ENCODE assay signal across 8 cellular contexts in the genomic region with DNA sequence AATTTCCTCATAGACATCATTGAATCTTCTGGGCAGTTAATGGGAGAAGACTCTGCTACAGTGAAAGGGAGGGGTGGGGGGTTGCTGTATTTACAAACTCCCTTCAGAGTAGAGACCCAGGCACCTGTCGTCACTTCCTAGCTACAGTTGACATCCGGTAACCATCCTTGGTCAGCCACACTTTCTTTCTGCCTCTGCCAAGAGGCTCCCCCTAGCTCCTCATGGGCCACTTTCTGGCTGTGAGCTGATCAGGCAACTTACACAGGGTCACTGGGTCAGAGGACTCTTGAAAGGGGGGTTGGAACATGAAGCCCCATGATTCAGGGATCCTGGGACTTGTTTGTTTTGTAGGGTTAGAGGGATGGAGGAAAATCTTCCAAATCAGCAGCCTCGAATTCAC. TPM values are rescaled to one million over a fixed set of nuclear protein-coding genes. Genes with fewer than 3 reads are reported as not detected.
A peak's percentile ranks its signal among the peaks of the same experiment; 100 is the strongest.
DNase-seq lines count a peak whose midpoint lies in the region; ATAC-seq and TF ChIP-seq lines count a peak whose summit lies in the region.

No MANE protein-coding gene starts in this region.

- ATAC-seq in HG02623 (IDR thresholded peaks at IDR 0.05; ENCODE audit: unreplicated experiment) = no peak
- no peak for ATAC-seq in omental fat pad (ENCODE audit: low FRiP score)

- H3K9ac ChIP-seq in rectal smooth muscle tissue (ENCODE audit: low read length) = no peak overlapping the region

- H3K4me3 ChIP-seq in ectodermal cell (ENCODE audit: insufficient read depth, low read depth, low read length) = peak overlapping the region; percentile 98
- H3K4me3 ChIP-seq in rectal smooth muscle tissue (ENCODE audit: low read length) = peak overlapping the region; percentile 94
- peak overlapping the region in 1 of 2 donors; percentile 79 for H3K4me3 ChIP-seq in tibial artery

- TF ChIP-seq CTCF in omental fat pad (IDR thresholded peaks at IDR 0.05) = no peak
- TF ChIP-seq CTCF in tibial artery (IDR thresholded peaks at IDR 0.05) = no peak

- H3K36me3 ChIP-seq in ectodermal cell (ENCODE audit: control insufficient read depth, insufficient read depth, low read length) (no peaks in the 10 kb centered on the region), rectal smooth muscle tissue (ENCODE audit: control insufficient read depth, insufficient read depth, low read length) (peaks cover 4% of the 10 kb centered on the region), tibial artery (peaks cover 0 to 6% (median 2%) of the 10 kb centered on the region in 3 donors)

- peaks cover 5% of the 10 kb centered on the region for H3K4me1 ChIP-seq in ectodermal cell (ENCODE audit: control insufficient read depth, insufficient read depth, low read length)
- peaks cover 5% of the 10 kb centered on the region for H3K4me1 ChIP-seq in rectal smooth muscle tissue (ENCODE audit: control insufficient read depth, insufficient read depth, low read length)
- H3K4me1 ChIP-seq in tibial artery = peaks cover 0 to 27% (median 21%) of the 10 kb centered on the region in 4 donors

- intact Hi-C loops in tibial artery (cut with DNase I; ENCODE audit: low total_unique reads) = no loop called here

- 69 to 76% methylated on average over 3 of the region's 3 CpGs for WGBS in ectodermal cell, 2 experiments

- no peaks in the 10 kb centered on the region for H3K9me3 ChIP-seq in ectodermal cell (ENCODE audit: control insufficient read depth, low read length)
- H3K9me3 ChIP-seq in tibial artery = no peaks in the 10 kb centered on the region

- H3K27me3 ChIP-seq in ectodermal cell (ENCODE audit: control insufficient read depth, insufficient read depth, low read length, poor library complexity, severe bottlenecking) (no peaks in the 10 kb centered on the region), rectal smooth muscle tissue (ENCODE audit: control insufficient read depth, insufficient read depth, low read length) (no peaks in the 10 kb centered on the region), tibial artery (no peaks in the 10 kb centered on the region)

- H3K27ac ChIP-seq in ectodermal cell (ENCODE audit: insufficient read depth, low read depth, low read length, poor library complexity, severe bottlenecking) (no peak overlapping the region), rectal smooth muscle tissue (ENCODE audit: low read depth, low read length) (no peak overlapping the region), tibial artery (no peak overlapping the region)

- DNase-seq in DMS 273 (lab: John Stamatoyannopoulos, UW; ENCODE audit: unreplicated experiment) (peak; percentile 56), DMS 273 treated with DMSO at 0.1 percent for 48 hours (lab: John Stamatoyannopoulos, UW) (no peak), T-helper 9 cell (peak; percentile 21), omental fat pad (ENCODE audit: low spot score) (no peak), tibial artery (no peak)

RNA-seq across cellular contexts. Expression of gene TECPR1, which starts 1.2 kb away (rescaled TPM):
- 26.2 TPM for polyA plus RNA-seq in ectodermal cell (2013, experiment 1 of 4)
- polyA plus RNA-seq in ectodermal cell (2013, experiment 2 of 4) = 28.6 TPM
- polyA plus RNA-seq in ectodermal cell (2013, experiment 3 of 4) = 16.0 TPM
- 24.5 TPM for polyA plus RNA-seq in ectodermal cell (2013, experiment 4 of 4)
- 10 to 100 TPM; 12.0 to 36.3 (median 17.1) TPM for total RNA-seq in omental fat pad

RNA-seq across cellular contexts. Expression of gene BRI3, which starts 30.7 kb away (rescaled TPM):
- 143 TPM for polyA plus RNA-seq in ectodermal cell (2013, experiment 1 of 4)
- 145 TPM for polyA plus RNA-seq in ectodermal cell (2013, experiment 2 of 4)
- 133 TPM for polyA plus RNA-seq in ectodermal cell (2013, experiment 3 of 4)
- polyA plus RNA-seq in ectodermal cell (2013, experiment 4 of 4) = 159 TPM
- 100 to 1,000 TPM in 1 of 4 donors, 10 to 100 TPM in 3; 39.0 to 126 (median 71.8) TPM for total RNA-seq in omental fat pad

RNA-seq across cellular contexts. Expression of gene BHLHA15, which starts 39.5 kb away (rescaled TPM):
- polyA plus RNA-seq in ectodermal cell (2013, experiment 1 of 4) = 0.65 TPM
- 1.7 TPM for polyA plus RNA-seq in ectodermal cell (2013, experiment 2 of 4)
- 1.0 TPM for polyA plus RNA-seq in ectodermal cell (2013, experiment 3 of 4)
- polyA plus RNA-seq in ectodermal cell (2013, experiment 4 of 4) = 0.32 TPM
- 1 to 10 TPM in 2 of 4 donors, not detected in 2; 1.5 to 3.5 TPM for total RNA-seq in omental fat pad

Comparison
In these comparisons a context has a peak if more than half of its experiments do, and no peak if none do; other contexts are left out.
1. DNase-seq: peak in DMS 273 (single experiment) and T-helper 9 cell (single experiment); none in DMS 273 treated with DMSO at 0.1 percent for 48 hours (single experiment), omental fat pad (single experiment) and tibial artery (0 of 2).